Comparison of ENCODE assay signal across 18 cellular contexts in the genomic region with DNA sequence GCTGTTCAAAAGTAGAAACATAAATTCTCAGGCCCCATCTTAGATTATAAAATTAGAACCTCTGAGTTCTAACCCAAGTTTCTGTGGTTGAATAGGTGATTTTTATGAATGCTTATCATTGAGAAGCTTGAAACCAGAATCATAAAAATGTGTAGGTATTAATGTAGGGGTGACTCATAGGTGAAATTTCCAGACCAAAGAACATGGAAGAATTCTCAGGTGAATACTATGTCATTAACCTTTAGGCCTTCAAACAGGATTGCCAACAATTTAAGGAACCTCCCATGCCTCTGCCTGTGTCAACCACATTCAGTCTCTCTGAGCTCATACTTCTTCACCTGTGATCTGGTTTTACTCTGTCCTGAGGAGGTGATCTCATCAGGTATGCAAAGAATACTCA.
A peak's percentile ranks its signal among the peaks of the same experiment; 100 is the strongest.
DNase-seq lines count a peak whose midpoint lies in the region; ATAC-seq and TF ChIP-seq lines count a peak whose summit lies in the region.
"Had no signal": no experiment of that assay in that cellular context is flagged by ENCODE, and none has a peak within 500 bp of the region (broad histone marks: within the 10 kb centered on the region; RNA-seq: fewer than 3 reads in every experiment).

No MANE protein-coding gene starts in this region.

- no peaks in the 10 kb centered on the region for H3K9me3 ChIP-seq in thyroid gland
- H3K9me3 ChIP-seq: body of pancreas, gastrocnemius medialis had no signal

- H3K36me3 ChIP-seq in thyroid gland, result no peaks in the 10 kb centered on the region
- H3K36me3 ChIP-seq: gastrocnemius medialis had no signal

- H3K27me3 ChIP-seq in thyroid gland, result no peaks in the 10 kb centered on the region
- H3K27me3 ChIP-seq: body of pancreas, gastrocnemius medialis had no signal

- peak; percentile 87 for DNase-seq in islet precursor cell
- DNase-seq in GF-D8 (lab: John Stamatoyannopoulos, UW), result no peak
- no peak for DNase-seq in DMS153 (lab: John Stamatoyannopoulos, UW)
- DNase-seq in thyroid gland, result no peak
- DNase-seq: activated CD4-positive, alpha-beta T cell treated with anti-CD3 and anti-CD28 coated beads, Interleukin-2, amount 50 U/mL, for 48 hours; body of pancreas; DMS 273 treated with DMSO at 0.1 percent for 48 hours; effector CD4-positive, alpha-beta T cell; gastrocnemius medialis; naive B cell; NCI-H1417; stimulated activated CD4-positive, alpha-beta T cell treated with anti-CD3 and anti-CD28 coated beads, Interleukin-4, amount 100 ng/mL, for 1 hour had no signal

- TF ChIP-seq POLR2A in thyroid gland (IDR thresholded peaks at IDR 0.05), result no peak

- intact Hi-C loops in thyroid gland (cut with DNase I), result no loop called here

- no peaks in the 10 kb centered on the region for H3K4me1 ChIP-seq in thyroid gland
- H3K4me1 ChIP-seq: body of pancreas, gastrocnemius medialis had no signal

- H3K4me3 ChIP-seq in thyroid gland (replicated peaks in 1 of 3), result no peak overlapping the region
- H3K4me3 ChIP-seq: body of pancreas, gastrocnemius medialis had no signal

- no peak for TF ChIP-seq CTCF in thyroid gland (IDR thresholded peaks at IDR 0.05)

- ATAC-seq in GM18502 (IDR thresholded peaks at IDR 0.05; ENCODE audit: poor library complexity, unreplicated experiment) (peak; percentile 57), GM21576 (IDR thresholded peaks at IDR 0.05; ENCODE audit: unreplicated experiment) (peak; percentile 41), HG03520 (IDR thresholded peaks at IDR 0.05; ENCODE audit: unreplicated experiment) (peak; percentile 52), GM19035 (IDR thresholded peaks at IDR 0.05; ENCODE audit: unreplicated experiment) (no peak)
- ATAC-seq: activated T-helper 17 cell treated with anti-CD3 and anti-CD28 coated beads, Interleukin-2, amount 50 U/mL, for 72 hours; body of pancreas; gastrocnemius medialis; stimulated activated effector memory CD8-positive, alpha-beta T cell treated with anti-CD3 and anti-CD28 coated beads, Interleukin-12 subunit alpha, Interleukin-12 subunit beta, amount 100 ng/mL, for 72 hours had no signal

- no peak overlapping the region for H3K27ac ChIP-seq in thyroid gland
- H3K27ac ChIP-seq: body of pancreas, gastrocnemius medialis had no signal
